22 cellular contexts compared by ENCODE assay signal in the genomic region with DNA sequence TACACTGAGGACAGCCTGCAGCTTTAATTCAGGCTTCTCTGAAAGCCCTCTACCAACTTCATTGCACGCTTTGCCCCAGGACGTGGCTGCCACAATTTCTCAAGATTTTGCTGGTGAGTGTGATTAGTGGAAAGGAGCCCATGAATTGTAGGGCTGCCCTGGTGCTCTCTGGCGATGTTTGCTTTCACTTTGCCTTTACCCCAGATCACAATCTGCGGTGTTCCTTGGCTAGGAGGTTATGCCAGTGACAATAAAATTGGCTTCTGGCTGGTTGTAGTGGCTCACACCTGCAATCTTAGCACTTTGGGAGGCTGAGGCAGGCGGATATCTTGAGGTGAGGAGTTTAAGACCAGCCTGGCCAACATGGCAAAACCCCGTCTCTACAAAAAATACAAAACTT.
"Had no signal": no experiment of that assay in that cellular context is flagged by ENCODE, and none has a peak within 500 bp of the region (broad histone marks: within the 10 kb centered on the region; RNA-seq: fewer than 3 reads in every experiment).

No MANE protein-coding gene starts in this region.

- H3K4me3 ChIP-seq: gastrocnemius medialis, sigmoid colon, spleen, vagina had no signal

- H3K4me1 ChIP-seq: gastrocnemius medialis, parathyroid adenoma, sigmoid colon, spleen, vagina had no signal

- H3K9me3 ChIP-seq: gastrocnemius medialis, sigmoid colon, vagina had no signal

- H3K27ac Mint-ChIP-seq: activated CD8-positive, alpha-beta memory T cell treated with anti-CD3 and anti-CD28 coated beads, Interleukin-2, amount 10 ng/mL, durations not matched to agents 7 days and 5 days; activated naive CD8-positive, alpha-beta T cell treated with anti-CD3 and anti-CD28 coated beads, Interleukin-2, amount 10 ng/mL, durations not matched to agents 7 days and 5 days; brain; memory B cell; naive thymus-derived CD4-positive, alpha-beta T cell; stimulated activated naive B cell treated with anti-CD40 and anti-IgM and Interleukin-4, amounts not matched to agents 10 μg/mL and 1 μg/mL and 100 μg/mL, for 72 hours had no signal

- H3K27me3 Mint-ChIP-seq: activated naive CD8-positive, alpha-beta T cell treated with anti-CD3 and anti-CD28 coated beads, Interleukin-2, amount 10 ng/mL, durations not matched to agents 7 days and 5 days; memory B cell; stimulated activated naive B cell treated with anti-CD40 and anti-IgM and Interleukin-4, amounts not matched to agents 10 μg/mL and 1 μg/mL and 100 μg/mL, for 72 hours had no signal

- DNase-seq: activated CD4-positive, alpha-beta T cell treated with anti-CD3 and anti-CD28 coated beads for 1 hour; activated CD4-positive, alpha-beta T cell treated with anti-CD3 and anti-CD28 coated beads, Interleukin-2, amount 50 U/mL, for 48 hours; activated CD8-positive, alpha-beta memory T cell treated with anti-CD3 and anti-CD28 coated beads, Interleukin-2, amount 10 ng/mL, durations not matched to agents 7 days and 5 days; activated naive CD4-positive, alpha-beta T cell; activated naive CD8-positive, alpha-beta T cell treated with anti-CD3 and anti-CD28 coated beads, Interleukin-2, amount 10 ng/mL, durations not matched to agents 7 days and 5 days; amygdala; central memory CD4-positive, alpha-beta T cell; effector CD4-positive, alpha-beta T cell; gastrocnemius medialis; head of caudate nucleus; kidney glomerular epithelial cell; naive thymus-derived CD4-positive, alpha-beta T cell; sigmoid colon; spleen; stimulated activated naive B cell treated with anti-CD40 and anti-IgM and Interleukin-4, amounts not matched to agents 10 μg/mL and 1 μg/mL and 100 μg/mL, for 72 hours; trophoblast cell; WERI-Rb-1 had no signal

- H3K4me1 Mint-ChIP-seq: activated CD8-positive, alpha-beta memory T cell treated with anti-CD3 and anti-CD28 coated beads, Interleukin-2, amount 10 ng/mL, durations not matched to agents 7 days and 5 days; activated naive CD8-positive, alpha-beta T cell treated with anti-CD3 and anti-CD28 coated beads, Interleukin-2, amount 10 ng/mL, durations not matched to agents 7 days and 5 days; brain; memory B cell had no signal

- H3K27ac ChIP-seq: gastrocnemius medialis, parathyroid adenoma, sigmoid colon, spleen, vagina, WERI-Rb-1 had no signal

- H3K4me3 Mint-ChIP-seq: activated CD8-positive, alpha-beta memory T cell treated with anti-CD3 and anti-CD28 coated beads, Interleukin-2, amount 10 ng/mL, durations not matched to agents 7 days and 5 days; activated naive CD8-positive, alpha-beta T cell treated with anti-CD3 and anti-CD28 coated beads, Interleukin-2, amount 10 ng/mL, durations not matched to agents 7 days and 5 days; brain; memory B cell; naive thymus-derived CD4-positive, alpha-beta T cell; stimulated activated naive B cell treated with anti-CD40 and anti-IgM and Interleukin-4, amounts not matched to agents 10 μg/mL and 1 μg/mL and 100 μg/mL, for 72 hours had no signal

- H3K27me3 ChIP-seq: gastrocnemius medialis, sigmoid colon, spleen, vagina had no signal

- ATAC-seq: activated CD8-positive, alpha-beta memory T cell treated with anti-CD3 and anti-CD28 coated beads, Interleukin-2, amount 10 ng/mL, durations not matched to agents 7 days and 5 days; esophagus mucosa; gastrocnemius medialis; naive thymus-derived CD4-positive, alpha-beta T cell; stimulated activated naive B cell treated with anti-CD40 and anti-IgM and Interleukin-4, amounts not matched to agents 10 μg/mL and 1 μg/mL and 100 μg/mL, for 72 hours had no signal

- H3K36me3 ChIP-seq: gastrocnemius medialis, sigmoid colon, spleen, vagina, WERI-Rb-1 had no signal

- H3K9ac ChIP-seq: parathyroid adenoma had no signal
